21 cellular contexts compared by ENCODE assay signal in the genomic region with DNA sequence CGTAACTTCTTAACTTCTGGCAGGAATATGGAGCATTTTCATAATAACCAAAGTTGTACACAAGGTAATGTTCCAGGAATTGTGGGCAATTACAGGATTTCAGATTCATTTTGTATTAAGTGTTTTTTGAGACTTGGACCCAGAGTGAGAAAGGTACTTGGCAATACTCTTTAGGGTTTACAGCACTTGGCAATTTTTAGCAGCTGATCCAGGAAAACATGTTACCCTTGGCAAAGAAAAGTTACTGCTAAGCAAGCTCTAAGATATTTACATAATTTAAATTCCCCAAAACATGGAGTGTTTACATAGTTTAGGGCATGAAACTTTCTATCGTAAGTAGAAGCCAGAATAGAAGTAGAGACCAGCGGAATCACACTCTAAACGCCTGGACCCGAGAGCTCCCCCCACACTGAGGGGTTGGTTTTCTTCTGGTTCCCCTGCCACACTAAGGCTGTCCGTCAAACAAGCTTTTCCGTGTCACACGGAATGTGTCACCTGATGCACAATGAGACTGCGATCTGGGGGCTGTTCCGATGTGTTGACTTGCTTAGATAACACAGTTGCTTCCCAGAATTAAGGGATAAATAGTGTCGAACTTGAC.
"Had no signal": no experiment of that assay in that cellular context is flagged by ENCODE, and none has a peak within 500 bp of the region (broad histone marks: within the 10 kb centered on the region; RNA-seq: fewer than 3 reads in every experiment).

No MANE protein-coding gene starts in this region.

- H3K9me3 ChIP-seq: gastrocnemius medialis, suprapubic skin, tibial nerve had no signal

- H3K4me3 ChIP-seq: gastrocnemius medialis, hepatocyte, suprapubic skin, tibial nerve had no signal

- H3K4me1 ChIP-seq: gastrocnemius medialis, suprapubic skin, tibial nerve had no signal

- ATAC-seq: activated CD8-positive, alpha-beta T cell treated with anti-CD3 and anti-CD28 coated beads for 36 hours; activated naive CD8-positive, alpha-beta T cell treated with anti-CD3 and anti-CD28 coated beads, Interleukin-2, amount 50 U/mL, for 24 hours; gastrocnemius medialis; left ventricle myocardium superior; right cardiac atrium; T-helper 17 cell; WTC11 had no signal

- H3K27me3 ChIP-seq: gastrocnemius medialis, hepatocyte, suprapubic skin, tibial nerve had no signal

- H3K4me2 ChIP-seq: hepatocyte had no signal

- H3K36me3 ChIP-seq: gastrocnemius medialis, suprapubic skin, tibial nerve had no signal

- H2AFZ ChIP-seq: hepatocyte had no signal

- H3K27ac ChIP-seq: gastrocnemius medialis, hepatocyte, suprapubic skin, tibial nerve had no signal

- DNase-seq: activated CD4-positive, alpha-beta T cell treated with anti-CD3 and anti-CD28 coated beads for 1 hour; activated CD4-positive, alpha-beta T cell treated with anti-CD3 and anti-CD28 coated beads, Interleukin-2, amount 50 U/mL, for 1 hour; activated CD8-positive, alpha-beta T cell treated with anti-CD3 and anti-CD28 coated beads for 36 hours; activated naive CD8-positive, alpha-beta T cell treated with anti-CD3 and anti-CD28 coated beads, Interleukin-2, amount 50 U/mL, for 24 hours; activated T-cell treated with anti-CD3 and anti-CD28 coated beads, Interleukin-2, amount 50 U/mL, for 48 hours; effector CD8-positive, alpha-beta T cell; erythroblast; gastrocnemius medialis; islet precursor cell; left ventricle myocardium superior; mammary epithelial cell; posterior cingulate gyrus; right cardiac atrium; stimulated activated CD4-positive, alpha-beta T cell treated with anti-CD3 and anti-CD28 coated beads, Interleukin-15, amount 100 ng/mL, for 24 hours; stimulated activated CD4-positive, alpha-beta T cell treated with anti-CD3 and anti-CD28 coated beads, Interleukin-2, amount 100 ng/mL, for 24 hours; stimulated activated naive CD4-positive, alpha-beta T cell; T-helper 17 cell had no signal
